9 cellular contexts compared by ENCODE assay signal in genomic region chr10:62050941-62051433, GRCh38.
DNase-seq lines count a peak whose midpoint lies in the region; ATAC-seq and TF ChIP-seq lines count a peak whose summit lies in the region.
"Had no signal": no experiment of that assay in that cellular context is flagged by ENCODE, and none has a peak within 500 bp of the region (broad histone marks: within the 10 kb centered on the region; RNA-seq: fewer than 3 reads in every experiment).

No MANE protein-coding gene starts in this region.

- peaks cover 94% of the 10 kb centered on the region for H3K79me2 ChIP-seq in SU-DHL-6 (ENCODE audit: insufficient read depth, low read length)

- H3K4me1 ChIP-seq in ascending aorta, result peaks cover 13 to 57% of the 10 kb centered on the region in 2 donors

- H3K27ac ChIP-seq in SU-DHL-6 (ENCODE audit: low read depth, low read length) (peak overlapping the region; percentile 96), ascending aorta (peak overlapping the region; percentile 95 to 97)

- intact Hi-C loops in ascending aorta (cut with DNase I), result loop anchor here (10.0 kb wide), 1 partner anchor 324 kb away; the partner anchor contains the start of gene ZNF365

- no peaks in the 10 kb centered on the region for H3K9me3 ChIP-seq in SU-DHL-6 (ENCODE audit: insufficient read depth, low read length)
- no peaks in the 10 kb centered on the region for H3K9me3 ChIP-seq in ascending aorta

- peak; percentile 60 to 92 for DNase-seq in ascending aorta (ENCODE audit: low spot score in 2 of 2)
- peak; percentile 86 for DNase-seq in kidney epithelial cell (ENCODE audit: low read depth)
- DNase-seq in stimulated activated CD4-positive, alpha-beta T cell treated with anti-CD3 and anti-CD28 coated beads, Interleukin-2, amount 100 ng/mL, for 24 hours, result peak; percentile 70 to 81
- DNase-seq in middle frontal gyrus (ENCODE audit: extremely low spot score, low spot score), result no peak
- no peak for DNase-seq in mesenteric fat pad (ENCODE audit: low spot score)

- ATAC-seq in GM18520 (IDR thresholded peaks at IDR 0.05; ENCODE audit: unreplicated experiment), result peak; percentile 42
- peak; percentile 56 for ATAC-seq in HG02973 (IDR thresholded peaks at IDR 0.05; ENCODE audit: unreplicated experiment)
- ATAC-seq: left colon had no signal

- H3K4me3 ChIP-seq in SU-DHL-6 (ENCODE audit: insufficient read depth, low read length, poor library complexity, severe bottlenecking) (peak overlapping the region; percentile 71), ascending aorta (peak overlapping the region; percentile 56 to 78), kidney epithelial cell (ENCODE audit: low read depth, low read length) (peak overlapping the region; percentile 61)

- H3K27me3 ChIP-seq in SU-DHL-6 (ENCODE audit: low read length) (no peaks in the 10 kb centered on the region), ascending aorta (no peaks in the 10 kb centered on the region), kidney epithelial cell (ENCODE audit: control insufficient read depth, insufficient read depth, low read length) (no peaks in the 10 kb centered on the region)

- peaks cover 59% of the 10 kb centered on the region for H3F3A ChIP-seq in SU-DHL-6 (ENCODE audit: insufficient read depth)

- peak overlapping the region; percentile 94 for H3K4me2 ChIP-seq in SU-DHL-6 (ENCODE audit: low read depth, low read length, poor library complexity, severe bottlenecking)

- no peaks in the 10 kb centered on the region for H3K9me2 ChIP-seq in SU-DHL-6 (replicated peaks; ENCODE audit: insufficient read depth, low read length)

- no peaks in the 10 kb centered on the region for H4K20me1 ChIP-seq in SU-DHL-6 (ENCODE audit: low read depth, low read length)

- peak overlapping the region; percentile 91 for H3K9ac ChIP-seq in SU-DHL-6 (ENCODE audit: low read length)

- H3K36me3 ChIP-seq in SU-DHL-6 (ENCODE audit: low read length), result peaks cover 31% of the 10 kb centered on the region
- peaks cover 21 to 44% of the 10 kb centered on the region in 2 donors for H3K36me3 ChIP-seq in ascending aorta
- peaks cover 5% of the 10 kb centered on the region for H3K36me3 ChIP-seq in kidney epithelial cell (ENCODE audit: control insufficient read depth, insufficient read depth, low read length)

- TF ChIP-seq CTCF in SU-DHL-6 (IDR thresholded peaks at IDR 0.05; ENCODE audit: insufficient read depth, low read length, poor library complexity, severe bottlenecking) (no peak), ascending aorta (IDR thresholded peaks at IDR 0.05) (no peak), kidney epithelial cell (IDR thresholded peaks at IDR 0.05; ENCODE audit: insufficient read depth, low read length, poor library complexity, severe bottlenecking) (no peak)

- no peak overlapping the region for H2AFZ ChIP-seq in SU-DHL-6 (ENCODE audit: low read depth, low read length, severe bottlenecking)

Comparison
In these comparisons a context has a peak if more than half of its experiments do, and no peak if none do; other contexts are left out.
1. DNase-seq: peak in ascending aorta (2 of 2), kidney epithelial cell (single experiment) and stimulated activated CD4-positive, alpha-beta T cell treated with anti-CD3 and anti-CD28 coated beads, Interleukin-2, amount 100 ng/mL, for 24 hours (2 of 2); none in middle frontal gyrus (single experiment) and mesenteric fat pad (single experiment).
2. Peak in every context shown above with its lines, with median percentiles within 50 percentile points of each other: H3K4me3 ChIP-seq.